Comparison of ENCODE assay signal across 17 cellular contexts in the genomic region with DNA sequence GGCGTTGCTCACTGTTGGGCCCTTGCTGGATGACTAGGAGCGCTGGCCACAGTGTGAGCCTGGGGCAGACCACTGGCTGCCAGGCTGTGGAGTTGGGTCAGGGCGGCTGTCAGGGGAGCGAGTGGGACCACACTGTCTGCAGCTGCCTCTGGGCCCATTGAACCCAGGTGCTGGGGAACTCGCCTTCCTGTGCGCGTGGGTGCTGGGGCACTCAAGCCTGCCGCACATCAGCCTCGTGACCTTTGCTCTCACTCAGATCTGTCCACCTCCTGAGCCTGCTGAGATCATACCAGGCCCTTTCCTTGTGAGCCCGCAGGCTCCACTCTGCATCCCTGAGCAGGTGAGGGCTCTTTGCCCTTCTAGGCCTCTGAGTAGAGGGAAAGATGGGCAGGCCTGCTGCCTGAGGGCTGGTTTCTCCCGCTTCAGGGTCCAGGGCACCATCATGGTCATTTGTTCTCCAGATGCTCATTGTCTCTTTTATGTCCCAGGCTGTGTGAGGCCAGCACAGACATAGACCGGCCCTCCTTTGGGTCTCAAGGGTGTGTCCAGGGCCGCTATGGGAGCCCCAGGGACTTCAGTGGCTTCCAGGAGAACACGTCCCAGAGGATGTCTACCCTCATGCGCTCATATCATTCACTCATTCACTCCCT. TPM values are rescaled to one million over a fixed set of nuclear protein-coding genes. Genes with fewer than 3 reads are reported as not detected.
A peak's percentile ranks its signal among the peaks of the same experiment; 100 is the strongest.
DNase-seq lines count a peak whose midpoint lies in the region; ATAC-seq and TF ChIP-seq lines count a peak whose summit lies in the region.
"Had no signal": no experiment of that assay in that cellular context is flagged by ENCODE, and none has a peak within 500 bp of the region (broad histone marks: within the 10 kb centered on the region; RNA-seq: fewer than 3 reads in every experiment).

No MANE protein-coding gene starts in this region.

- no peak for TF ChIP-seq EP300 in esophagus muscularis mucosa (IDR thresholded peaks at IDR 0.05)

- H3K27me3 ChIP-seq in cardiac muscle cell (no peaks in the 10 kb centered on the region), heart right ventricle (peaks cover 0 to 3% (median 0%) of the 10 kb centered on the region in 7 donors), esophagus muscularis mucosa (no peaks in the 10 kb centered on the region), mucosa of rectum (ENCODE audit: control insufficient read depth in 2 of 2, insufficient read depth in 2 of 2, low read length in 2 of 2) (no peaks in the 10 kb centered on the region), aorta (ENCODE audit: control insufficient read depth in 1 of 2, insufficient read depth in 2 of 2, low read length in 1 of 2) (no peaks in the 10 kb centered on the region)

- H3K4me1 ChIP-seq in cardiac muscle cell (ENCODE audit: low read depth) (peaks cover 46% of the 10 kb centered on the region), heart right ventricle (peaks cover 19 to 56% (median 39%) of the 10 kb centered on the region in 9 donors), esophagus muscularis mucosa (peaks cover 41 to 82% (median 66%) of the 10 kb centered on the region in 4 donors), mucosa of rectum (ENCODE audit: control insufficient read depth in 2 of 2, insufficient read depth in 2 of 2, low read length in 2 of 2) (peaks cover 41 to 61% of the 10 kb centered on the region in 2 donors), aorta (ENCODE audit: control insufficient read depth in 1 of 2, insufficient read depth in 2 of 2, low read length in 2 of 2) (peaks cover 0 to 4% of the 10 kb centered on the region in 2 donors)

- no peak for ATAC-seq in heart right ventricle
- no peak for ATAC-seq in aorta (ENCODE audit: low FRiP score)
- no peak for ATAC-seq in GM19023 (IDR thresholded peaks at IDR 0.05; ENCODE audit: unreplicated experiment)

- no peak for TF ChIP-seq POLR2A in esophagus muscularis mucosa (IDR thresholded peaks at IDR 0.05; ENCODE audit: low read depth)

- no peak overlapping the region for H3K9ac ChIP-seq in mucosa of rectum (ENCODE audit: low read depth in 1 of 2, low read length in 2 of 2)

- intact Hi-C loops in heart right ventricle (cut with DNase I) (no loop called here), esophagus muscularis mucosa (cut with DNase I) (no loop called here), aorta (cut with DNase I) (no loop called here)

- WGBS in heart right ventricle, 2 donors, result 84 to 89% methylated on average over 13 to 15 of the region's 15 CpGs
- 95% methylated on average over 8 of the region's 15 CpGs for WGBS in esophagus muscularis mucosa
- 97 to 98% methylated on average over 14 to 15 of the region's 15 CpGs for WGBS in aorta, 2 donors

- no peak for TF ChIP-seq CTCF in cardiac muscle cell (IDR thresholded peaks at IDR 0.05; ENCODE audit: low read depth, low read length)
- no peak for TF ChIP-seq CTCF in heart right ventricle (IDR thresholded peaks at IDR 0.05)
- TF ChIP-seq CTCF in esophagus muscularis mucosa (IDR thresholded peaks at IDR 0.05), result no peak

- H3K9me3 ChIP-seq in cardiac muscle cell (ENCODE audit: low read depth) (no peaks in the 10 kb centered on the region), heart right ventricle (peaks cover 0 to 6% (median 0%) of the 10 kb centered on the region in 11 donors), esophagus muscularis mucosa (peaks cover 0 to under 1% (median 0%) of the 10 kb centered on the region in 4 donors), mucosa of rectum (ENCODE audit: control insufficient read depth in 2 of 2, low read length in 2 of 2) (no peaks in the 10 kb centered on the region), aorta (ENCODE audit: control insufficient read depth, low read length) (no peaks in the 10 kb centered on the region)

- peak overlapping the region; percentile 97 for H3K27ac ChIP-seq in cardiac muscle cell
- H3K27ac ChIP-seq in heart right ventricle, result peak overlapping the region in 2 of 10 donors; percentile 41 to 42
- peak overlapping the region in 3 of 4 donors; percentile 42 to 86 (median 47) for H3K27ac ChIP-seq in esophagus muscularis mucosa (replicated peaks in 1 of 4)
- H3K27ac ChIP-seq in mucosa of rectum (ENCODE audit: low read depth in 2 of 2, low read length in 2 of 2), result peak overlapping the region; percentile 85 to 89
- H3K27ac ChIP-seq in aorta (ENCODE audit: low read depth in 1 of 2, low read length in 2 of 2), result no peak overlapping the region

- H3K36me3 ChIP-seq in cardiac muscle cell (no peaks in the 10 kb centered on the region), heart right ventricle (no peaks in the 10 kb centered on the region), esophagus muscularis mucosa (no peaks in the 10 kb centered on the region), mucosa of rectum (ENCODE audit: control insufficient read depth in 2 of 2, insufficient read depth in 2 of 2, low read length in 2 of 2) (no peaks in the 10 kb centered on the region), aorta (ENCODE audit: control insufficient read depth in 1 of 2, insufficient read depth in 2 of 2, low read length in 1 of 2) (no peaks in the 10 kb centered on the region)

- DNase-seq in cardiac muscle cell (ENCODE audit: low read depth in 1 of 2, low spot score in 1 of 2), result no peak
- DNase-seq in heart right ventricle, result no peak
- DNase-seq in esophagus muscularis mucosa (ENCODE audit: extremely low spot score), result no peak
- DNase-seq in aorta, result peak; percentile 25 to 62
- DNase-seq in NCI-H2081 (lab: John Stamatoyannopoulos, UW), result no peak
- DNase-seq in stimulated activated CD4-positive, alpha-beta T cell treated with anti-CD3 and anti-CD28 coated beads, Interleukin-2, amount 100 ng/mL, for 24 hours, result no peak
- DNase-seq: ACHN; CD4-positive, alpha-beta memory T cell; H7; KBM-7; NCI-H1436 treated with DMSO at 0.1 percent for 48 hours; NCI-H2081 treated with DMSO at 0.1 percent for 48 hours; NCI-H226; NCI-H526; NK-92 treated with Interleukin-12 subunit alpha and Interleukin-12 subunit beta, amount 100 ng/mL, for 24 hours had no signal

- H3K4me3 ChIP-seq in cardiac muscle cell, result no peak overlapping the region
- no peak overlapping the region for H3K4me3 ChIP-seq in heart right ventricle
- H3K4me3 ChIP-seq in esophagus muscularis mucosa, result no peak overlapping the region
- no peak overlapping the region for H3K4me3 ChIP-seq in mucosa of rectum (ENCODE audit: low read length in 2 of 2)
- no peak overlapping the region for H3K4me3 ChIP-seq in aorta (ENCODE audit: low read length in 2 of 2)

RNA-seq across cellular contexts. Expression of a gene that starts 26.5 kb away (rescaled TPM):
- total RNA-seq in cardiac muscle cell, result 31.6 and 92.2 TPM in 2 replicates
- polyA plus RNA-seq in cardiac muscle cell, result 34.5 and 88.3 TPM in 2 replicates
- 100 to 1,000 TPM; 138 to 236 (median 200) TPM for total RNA-seq in heart right ventricle
- 100 to 1,000 TPM in 1 of 2 donors, 10 to 100 TPM in 1; 16.6 to 115 TPM for polyA plus RNA-seq in heart right ventricle
- total RNA-seq in esophagus muscularis mucosa, result 10 to 100 TPM; 18.6 to 89.9 (median 40.8) TPM
- total RNA-seq in aorta, result 1 to 10 TPM; 3.6 to 3.7 TPM
- 1 to 10 TPM in 1 of 2 donors, under 1 TPM in 1; 0.13 to 2.1 TPM for polyA plus RNA-seq in aorta
- polyA plus RNA-seq: CD4-positive, alpha-beta memory T cell had no signal

Comparison
In these comparisons a context has a peak if more than half of its experiments do, and no peak if none do; other contexts are left out.
1. DNase-seq: peak in aorta (2 of 2); none in cardiac muscle cell (0 of 2), heart right ventricle (0 of 2), esophagus muscularis mucosa (single experiment), NCI-H2081 (0 of 2) and stimulated activated CD4-positive, alpha-beta T cell treated with anti-CD3 and anti-CD28 coated beads, Interleukin-2, amount 100 ng/mL, for 24 hours (0 of 2).
2. H3K27ac ChIP-seq: peak in cardiac muscle cell (single experiment), esophagus muscularis mucosa (3 of 4) and mucosa of rectum (2 of 2); none in aorta (0 of 2).